In genomic region chr10:129833366-129833765, GRCh38 we compare ENCODE assay signal across 15 cellular contexts.
A peak's percentile ranks its signal among the peaks of the same experiment; 100 is the strongest.
DNase-seq lines count a peak whose midpoint lies in the region; ATAC-seq lines count a peak whose summit lies in the region.
"Had no signal": no experiment of that assay in that cellular context is flagged by ENCODE, and none has a peak within 500 bp of the region (broad histone marks: within the 10 kb centered on the region; RNA-seq: fewer than 3 reads in every experiment).

No MANE protein-coding gene starts in this region.

- peak in 2 of 3 experiments; percentile 2 to 40 for DNase-seq in NCI-H1417 (lab: John Stamatoyannopoulos, UW)
- DNase-seq in NCI-H1417 treated with DMSO at 0.1 percent for 48 hours (lab: John Stamatoyannopoulos, UW): no peak
- peak; percentile 57 for DNase-seq in DMS153 (lab: John Stamatoyannopoulos, UW)
- DNase-seq in ecto neural progenitor cell (ENCODE audit: low spot score): peak; percentile 29
- peak; percentile 12 for DNase-seq in myocyte (ENCODE audit: low read depth)
- no peak for DNase-seq in SIG-M5 (lab: John Stamatoyannopoulos, UW)
- DNase-seq: AML-193; Caco-2; CD4-positive, alpha-beta T cell; DMS79 treated with DMSO at 0.1 percent for 48 hours; GF-D8; H9 had no signal

- no peak for ATAC-seq in HG02571 (IDR thresholded peaks at IDR 0.05; ENCODE audit: unreplicated experiment)
- ATAC-seq: A549, GM12878 had no signal

Comparison
In these comparisons a context has a peak if more than half of its experiments do, and no peak if none do; other contexts are left out.
1. DNase-seq: peak in NCI-H1417 (2 of 3), DMS153 (single experiment), ecto neural progenitor cell (single experiment) and myocyte (single experiment); none in NCI-H1417 treated with DMSO at 0.1 percent for 48 hours (single experiment) and SIG-M5 (single experiment).